7 cellular contexts compared by ENCODE assay signal in the genomic region with DNA sequence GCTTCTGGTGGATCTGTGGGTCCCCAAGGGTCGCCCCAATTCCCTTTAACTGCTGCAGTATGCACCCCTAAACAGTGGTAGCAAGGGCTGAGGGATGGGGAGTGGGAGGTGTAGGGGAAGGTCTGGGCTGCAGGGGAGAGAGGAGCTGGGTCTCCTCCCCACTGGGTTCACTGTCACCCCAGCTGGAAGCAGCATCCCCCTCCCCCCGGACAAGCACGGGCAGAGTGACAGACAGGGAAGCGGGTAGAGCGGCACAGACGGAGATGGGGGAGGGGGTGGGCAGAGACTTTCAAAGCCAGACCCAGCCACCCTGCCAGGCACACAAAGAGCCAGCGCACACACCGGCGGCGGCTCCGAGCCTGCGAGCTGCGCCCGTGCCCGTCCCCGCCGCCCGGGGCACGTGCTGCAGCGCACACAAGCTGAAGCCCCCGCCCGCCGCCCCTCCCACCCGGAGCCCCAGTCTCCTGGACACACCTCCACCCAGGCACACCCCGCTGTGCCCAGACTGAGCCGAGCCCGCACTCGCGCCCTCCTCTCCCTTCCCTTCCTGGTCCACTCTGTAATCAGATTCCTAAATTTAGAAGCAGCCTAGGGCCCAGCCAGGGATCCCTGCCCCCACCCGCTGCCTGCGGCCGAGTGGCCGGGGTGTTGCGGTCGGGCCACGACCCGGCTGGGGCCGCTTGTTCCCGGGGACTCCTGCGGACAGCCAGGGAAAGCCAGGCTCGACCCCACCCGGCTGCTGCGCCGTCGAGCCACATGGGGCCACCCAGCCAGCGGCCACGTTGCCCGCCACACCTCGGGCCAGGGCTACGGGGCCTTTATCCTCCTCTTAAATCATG. TPM values are rescaled to one million over a fixed set of nuclear protein-coding genes. Genes with fewer than 3 reads are reported as not detected.
A peak's percentile ranks its signal among the peaks of the same experiment; 100 is the strongest.
DNase-seq lines count a peak whose midpoint lies in the region; ATAC-seq and TF ChIP-seq lines count a peak whose summit lies in the region.

No MANE protein-coding gene starts in this region.

- no peaks in the 10 kb centered on the region for H3K9me3 Mint-ChIP-seq in naive thymus-derived CD4-positive, alpha-beta T cell

- H3K36me3 Mint-ChIP-seq in naive thymus-derived CD4-positive, alpha-beta T cell: no peaks in the 10 kb centered on the region

- POLR2A ChIA-PET in naive thymus-derived CD4-positive, alpha-beta T cell (lab: Charles Lee): interaction anchor here (0.6 to 1.4 kb wide), 6 partner anchors 19 to 101 kb away, joined by 3 to 6 read pairs (median 4); partner anchors contain the start of genes COX8A and MARK2

- peak overlapping the region in 3 of 9 donors; percentile 36 to 82 (median 64) for H3K27ac Mint-ChIP-seq in naive thymus-derived CD4-positive, alpha-beta T cell

- peaks cover 0 to 18% (median 15%) of the 10 kb centered on the region in 7 donors for H3K4me1 Mint-ChIP-seq in naive thymus-derived CD4-positive, alpha-beta T cell

- CTCF ChIA-PET in naive thymus-derived CD4-positive, alpha-beta T cell (lab: Charles Lee): interaction anchor here (1.2 to 2.1 kb wide), 2 partner anchors 20 to 81 kb away, joined by 3 to 13 read pairs; no protein-coding TSS in a partner anchor

- H3K27me3 Mint-ChIP-seq in naive thymus-derived CD4-positive, alpha-beta T cell: peaks cover 0 to 31% (median 0%) of the 10 kb centered on the region in 5 donors

- peak overlapping the region; percentile 62 for H3K4me3 ChIP-seq in naive thymus-derived CD4-positive, alpha-beta T cell (ENCODE audit: low read length)

- ATAC-seq in naive thymus-derived CD4-positive, alpha-beta T cell: peak; percentile 39
- no peak for ATAC-seq in GM18502 (IDR thresholded peaks at IDR 0.05; ENCODE audit: poor library complexity, unreplicated experiment)

- DNase-seq in GM13976 (ENCODE audit: low spot score) (peak; percentile 59), NCI-H345 (lab: John Stamatoyannopoulos, UW) (peak; percentile 86), fibroblast of gingiva (ENCODE audit: low read depth) (peak; percentile 64), GF-D8 (lab: John Stamatoyannopoulos, UW) (no peak)
- peak; percentile 63 for DNase-seq in activated CD8-positive, alpha-beta memory T cell treated with anti-CD3 and anti-CD28 coated beads, Interleukin-2, amount 50 U/mL, for 48 hours
- peak in 6 of 9 donors; percentile 36 to 43 (median 38) for DNase-seq in naive thymus-derived CD4-positive, alpha-beta T cell

- peak overlapping the region; percentile 45 to 89 (median 78) for H3K4me3 Mint-ChIP-seq in naive thymus-derived CD4-positive, alpha-beta T cell

- no peaks in the 10 kb centered on the region for H3K27me3 ChIP-seq in naive thymus-derived CD4-positive, alpha-beta T cell (ENCODE audit: control insufficient read depth in 2 of 2, insufficient read depth in 2 of 2, low read length in 2 of 2)

- TF ChIP-seq CTCF in GM13976 (IDR thresholded peaks at IDR 0.05; ENCODE audit: borderline replicate concordance, control extremely low read depth, extremely low read depth, insufficient read depth, missing control alignments): no peak

- in situ Hi-C loops in GM13976 (cut with MboI; ENCODE audit: low sequenced_read_pairs, unreplicated experiment): no loop called here

- peaks cover 8 to 20% of the 10 kb centered on the region in 2 donors for H3K4me1 ChIP-seq in naive thymus-derived CD4-positive, alpha-beta T cell (ENCODE audit: control insufficient read depth in 2 of 2, insufficient read depth in 2 of 2, low read length in 2 of 2)

- intact Hi-C loops in naive thymus-derived CD4-positive, alpha-beta T cell (cut with micrococcal nuclease): loop anchor here (1.0 to 2.0 kb wide), 4 partner anchors 20 to 81 kb away; partner anchors contain the start of gene MARK2 (in 1 of the 2)

- H3K9me3 ChIP-seq in naive thymus-derived CD4-positive, alpha-beta T cell (ENCODE audit: control insufficient read depth in 2 of 3, low read length in 3 of 3): no peaks in the 10 kb centered on the region

- no peak overlapping the region for H3K27ac ChIP-seq in naive thymus-derived CD4-positive, alpha-beta T cell (ENCODE audit: low read depth, low read length)

- no peaks in the 10 kb centered on the region for H3K36me3 ChIP-seq in naive thymus-derived CD4-positive, alpha-beta T cell (ENCODE audit: control insufficient read depth in 2 of 3, insufficient read depth in 3 of 3, low read length in 3 of 3)

RNA-seq across cellular contexts. Expression of gene RCOR2, which starts 0.9 kb away (rescaled TPM):
- total RNA-seq in naive thymus-derived CD4-positive, alpha-beta T cell: under 1 TPM in 1 of 5 experiments, not detected in 4; 0.07 TPM
- not detected for polyA plus RNA-seq in naive thymus-derived CD4-positive, alpha-beta T cell

RNA-seq across cellular contexts. Expression of gene NAA40, which starts 20.9 kb away (rescaled TPM):
- total RNA-seq in naive thymus-derived CD4-positive, alpha-beta T cell: 10 to 100 TPM; 21.0 to 39.8 (median 24.8) TPM
- polyA plus RNA-seq in naive thymus-derived CD4-positive, alpha-beta T cell: 10 to 100 TPM in 1 of 2 donors, 1 to 10 TPM in 1; 5.1 to 10.3 TPM

RNA-seq across cellular contexts. Expression of gene COX8A, which starts 56.5 kb away (rescaled TPM):
- total RNA-seq in naive thymus-derived CD4-positive, alpha-beta T cell: 100 to 1,000 TPM in 4 of 5 experiments, 10 to 100 TPM in 1; 90.9 to 363 (median 105) TPM
- 100 to 1,000 TPM; 360 to 375 TPM for polyA plus RNA-seq in naive thymus-derived CD4-positive, alpha-beta T cell
